14 cellular contexts compared by ENCODE assay signal in genomic region chr3:52712291-52713212, GRCh38.
"Had no signal": no experiment of that assay in that cellular context is flagged by ENCODE, and none has a peak within 500 bp of the region (broad histone marks: within the 10 kb centered on the region; RNA-seq: fewer than 3 reads in every experiment).

No MANE protein-coding gene starts in this region.

- H3K27ac ChIP-seq: ascending aorta, gastroesophageal sphincter, left lung, psoas muscle had no signal

- H3K27me3 Mint-ChIP-seq: activated CD4-positive, alpha-beta memory T cell treated with anti-CD3 and anti-CD28 coated beads for 36 hours had no signal

- H3K27ac Mint-ChIP-seq: activated CD4-positive, alpha-beta memory T cell treated with anti-CD3 and anti-CD28 coated beads for 36 hours; activated T-cell treated with anti-CD3 and anti-CD28 coated beads, Interleukin-2, amount 50 U/mL, for 72 hours; nephron had no signal

- ATAC-seq: activated T-cell treated with anti-CD3 and anti-CD28 coated beads, Interleukin-2, amount 50 U/mL, for 72 hours; gastroesophageal sphincter; left lung; psoas muscle; sciatic nerve; stimulated activated naive CD8-positive, alpha-beta T cell treated with anti-CD3 and anti-CD28 coated beads, Interleukin-15, Interleukin-2, amounts not matched to agents 100 U/mL and 50 U/mL, for 24 hours had no signal

- H3K27me3 ChIP-seq: ascending aorta, gastroesophageal sphincter, left lung had no signal

- H3K4me3 ChIP-seq: ascending aorta, gastroesophageal sphincter, left lung, psoas muscle had no signal

- H3K9me3 ChIP-seq: ascending aorta, gastroesophageal sphincter, left lung, psoas muscle had no signal

- H3K4me3 Mint-ChIP-seq: activated CD4-positive, alpha-beta memory T cell treated with anti-CD3 and anti-CD28 coated beads for 36 hours; activated T-cell treated with anti-CD3 and anti-CD28 coated beads, Interleukin-2, amount 50 U/mL, for 72 hours; nephron had no signal

- H3K9me3 Mint-ChIP-seq: activated CD4-positive, alpha-beta memory T cell treated with anti-CD3 and anti-CD28 coated beads for 36 hours; activated T-cell treated with anti-CD3 and anti-CD28 coated beads, Interleukin-2, amount 50 U/mL, for 72 hours; nephron had no signal

- DNase-seq: activated CD4-positive, alpha-beta memory T cell treated with anti-CD3 and anti-CD28 coated beads for 36 hours; activated CD4-positive, alpha-beta T cell treated with anti-CD3 and anti-CD28 coated beads for 1 hour; activated gamma-delta T cell treated with Interleukin-2 at 50 U/mL for 16 hours; activated T-cell treated with anti-CD3 and anti-CD28 coated beads, Interleukin-2, amount 50 U/mL, for 72 hours; islet precursor cell; left lung; mesendoderm; stimulated activated naive CD8-positive, alpha-beta T cell treated with anti-CD3 and anti-CD28 coated beads, Interleukin-15, Interleukin-2, amounts not matched to agents 100 U/mL and 50 U/mL, for 24 hours; trophoblast cell had no signal
